Comparison of ENCODE assay signal across 23 cellular contexts in the genomic region with DNA sequence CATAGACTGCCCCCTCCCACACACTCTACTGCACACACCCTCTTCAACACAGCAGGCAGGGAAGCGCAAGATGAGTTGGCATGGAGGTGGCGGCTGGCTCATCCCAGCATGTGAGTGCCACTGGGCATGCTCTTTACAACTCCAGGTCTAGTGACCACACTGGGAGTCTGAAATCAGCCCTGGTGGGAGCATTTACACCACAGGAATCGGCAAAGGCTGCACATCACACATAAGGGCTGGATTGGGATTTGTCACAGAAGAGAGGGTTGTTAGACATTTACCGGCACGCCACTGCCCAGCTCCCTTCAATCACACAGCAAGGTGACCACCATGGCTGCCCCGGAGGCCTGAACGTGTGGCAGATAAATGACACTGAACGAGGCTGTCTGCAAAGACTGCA.
"Had no signal": no experiment of that assay in that cellular context is flagged by ENCODE, and none has a peak within 500 bp of the region (broad histone marks: within the 10 kb centered on the region; RNA-seq: fewer than 3 reads in every experiment).

No MANE protein-coding gene starts in this region.

- DNase-seq: colonic mucosa; cortex of kidney; effector CD8-positive, alpha-beta T cell; effector memory CD8-positive, alpha-beta T cell; endodermal cell; erythroblast; esophagus squamous epithelium; foreskin fibroblast; foreskin melanocyte; gastrocnemius medialis; glutamatergic neuron; head of caudate nucleus; heart right ventricle; hippocampal formation; left cardiac atrium; left lung; left ventricle myocardium superior; lower lobe of right lung; mesenchymal stem cell; midbrain had no signal

- H3K4me3 ChIP-seq: colonic mucosa, esophagus squamous epithelium, gastrocnemius medialis, heart right ventricle, left lung, lower lobe of right lung had no signal

- H3K27ac ChIP-seq: colonic mucosa, epithelial cell of prostate, esophagus squamous epithelium, gastrocnemius medialis, heart right ventricle, left lung, lower lobe of right lung had no signal

- H3K9me3 ChIP-seq: colonic mucosa, esophagus squamous epithelium, gastrocnemius medialis, heart right ventricle, left lung, lower lobe of right lung had no signal

- H3K4me1 Mint-ChIP-seq: endodermal cell had no signal

- ATAC-seq: effector memory CD8-positive, alpha-beta T cell; esophagus mucosa; gastrocnemius medialis; heart right ventricle; left cardiac atrium; left lung; left ventricle myocardium superior; lower lobe of right lung had no signal

- H3K4me3 Mint-ChIP-seq: dendritic cell treated with granulocyte-macrophage colony-stimulating factor and Interleukin-4, amounts not matched to agents 40 ng/mL and 50 ng/mL, for 4 days; effector memory CD8-positive, alpha-beta T cell; endodermal cell had no signal

- H3K27ac Mint-ChIP-seq: dendritic cell treated with granulocyte-macrophage colony-stimulating factor and Interleukin-4, amounts not matched to agents 40 ng/mL and 50 ng/mL, for 4 days; effector memory CD8-positive, alpha-beta T cell; endodermal cell had no signal

- H3K9me3 Mint-ChIP-seq: dendritic cell treated with granulocyte-macrophage colony-stimulating factor and Interleukin-4, amounts not matched to agents 40 ng/mL and 50 ng/mL, for 4 days; effector memory CD8-positive, alpha-beta T cell; endodermal cell had no signal

- H3K4me1 ChIP-seq: colonic mucosa, esophagus squamous epithelium, gastrocnemius medialis, heart right ventricle, left lung, lower lobe of right lung had no signal

- H3K36me3 ChIP-seq: colonic mucosa, esophagus squamous epithelium, gastrocnemius medialis, heart right ventricle, left lung, lower lobe of right lung had no signal
